8 cellular contexts compared by ENCODE assay signal in genomic region chr1:151457911-151458882, GRCh38. TPM values are rescaled to one million over a fixed set of nuclear protein-coding genes. Genes with fewer than 3 reads are reported as not detected.
DNase-seq lines count a peak whose midpoint lies in the region; ATAC-seq and TF ChIP-seq lines count a peak whose summit lies in the region.

No MANE protein-coding gene starts in this region.

- TF ChIP-seq CTCF in C4-2B (conservative IDR thresholded peaks at IDR 0.05) = no peak
- no peak for TF ChIP-seq CTCF in RWPE2 (IDR thresholded peaks at IDR 0.05; ENCODE audit: poor library complexity, severe bottlenecking)
- TF ChIP-seq CTCF in fibroblast of villous mesenchyme (IDR thresholded peaks at IDR 0.05; ENCODE audit: insufficient read depth, low read depth, low read length) = no peak
- no peak for TF ChIP-seq CTCF in nephron progenitor cell (IDR thresholded peaks at IDR 0.05)

- H3K36me3 ChIP-seq in RWPE2 (ENCODE audit: low read depth) = peaks cover 18% of the 10 kb centered on the region

- peaks cover 21% of the 10 kb centered on the region for H3K36me3 Mint-ChIP-seq in nephron progenitor cell (ENCODE audit: low read depth)

- H3K4me3 Mint-ChIP-seq in nephron progenitor cell = peak overlapping the region; percentile 90

- H3K27ac Mint-ChIP-seq in nephron progenitor cell = peak overlapping the region; percentile 47

- peak overlapping the region; percentile 50 for H3K4me3 ChIP-seq in RWPE2 (ENCODE audit: severe bottlenecking)
- H3K4me3 ChIP-seq in fibroblast of villous mesenchyme (ENCODE audit: low read depth, low read length) = peak overlapping the region; percentile 71

- no peaks in the 10 kb centered on the region for H3K9me3 Mint-ChIP-seq in nephron progenitor cell

- H3K27me3 Mint-ChIP-seq in nephron progenitor cell (ENCODE audit: low read depth, poor library complexity) = peaks cover 23% of the 10 kb centered on the region

- DNase-seq in LoVo (ENCODE audit: low spot score) = peak; percentile 64
- DNase-seq in RWPE2 (ENCODE audit: low spot score) = peak; percentile 70
- DNase-seq in activated gamma-delta T cell treated with Interleukin-2 at 50 U/mL for 16 hours = peak; percentile 48
- DNase-seq in fibroblast of villous mesenchyme (ENCODE audit: low read depth) = peak; percentile 91
- peak; percentile 74 for DNase-seq in nephron progenitor cell
- peak in 45 of 49 donors; percentile 7 to 84 (median 51) for DNase-seq in substantia nigra (lab: John Stamatoyannopoulos, UW)

- H3K4me1 ChIP-seq in RWPE2 (ENCODE audit: insufficient read depth, poor library complexity, severe bottlenecking) = peaks cover 5% of the 10 kb centered on the region

- no peaks in the 10 kb centered on the region for H3K9me3 ChIP-seq in RWPE2 (ENCODE audit: severe bottlenecking)

- ATAC-seq in GM21447 (IDR thresholded peaks at IDR 0.05; ENCODE audit: unreplicated experiment) (peak; percentile 29), RWPE2 (ENCODE audit: low read depth) (peak; percentile 72)

- H3K4me1 Mint-ChIP-seq in nephron progenitor cell = peaks cover 13% of the 10 kb centered on the region

- H3K27me3 ChIP-seq in RWPE2 (ENCODE audit: insufficient read depth, poor library complexity, severe bottlenecking) = no peaks in the 10 kb centered on the region

- peak overlapping the region; percentile 85 for H3K27ac ChIP-seq in C4-2B
- peak overlapping the region; percentile 81 for H3K27ac ChIP-seq in RWPE2 (ENCODE audit: poor library complexity, severe bottlenecking)
- H3K27ac ChIP-seq in substantia nigra (ENCODE audit: low read depth, low read length, poor library complexity, severe bottlenecking) = peak overlapping the region; percentile 77

RNA-seq across cellular contexts. Expression of gene POGZ, which starts 1.1 kb away (rescaled TPM):
- 28.0 and 31.1 TPM in 2 replicates for total RNA-seq in fibroblast of villous mesenchyme

RNA-seq across cellular contexts. Expression of gene CGN, which starts 53.0 kb away (rescaled TPM):
- total RNA-seq in fibroblast of villous mesenchyme = under 0.01 TPM in 1 of 2 replicates, not detected in the other

RNA-seq across cellular contexts. Expression of gene PSMB4, which starts 58.8 kb away (rescaled TPM):
- 427 and 490 TPM in 2 replicates for total RNA-seq in fibroblast of villous mesenchyme

Comparison
In these comparisons a context has a peak if more than half of its experiments do, and no peak if none do; other contexts are left out.
1. Peak in every context shown above with its lines: DNase-seq, ATAC-seq, H3K4me3 ChIP-seq and H3K27ac ChIP-seq.